12 cellular contexts compared by ENCODE assay signal in the genomic region with DNA sequence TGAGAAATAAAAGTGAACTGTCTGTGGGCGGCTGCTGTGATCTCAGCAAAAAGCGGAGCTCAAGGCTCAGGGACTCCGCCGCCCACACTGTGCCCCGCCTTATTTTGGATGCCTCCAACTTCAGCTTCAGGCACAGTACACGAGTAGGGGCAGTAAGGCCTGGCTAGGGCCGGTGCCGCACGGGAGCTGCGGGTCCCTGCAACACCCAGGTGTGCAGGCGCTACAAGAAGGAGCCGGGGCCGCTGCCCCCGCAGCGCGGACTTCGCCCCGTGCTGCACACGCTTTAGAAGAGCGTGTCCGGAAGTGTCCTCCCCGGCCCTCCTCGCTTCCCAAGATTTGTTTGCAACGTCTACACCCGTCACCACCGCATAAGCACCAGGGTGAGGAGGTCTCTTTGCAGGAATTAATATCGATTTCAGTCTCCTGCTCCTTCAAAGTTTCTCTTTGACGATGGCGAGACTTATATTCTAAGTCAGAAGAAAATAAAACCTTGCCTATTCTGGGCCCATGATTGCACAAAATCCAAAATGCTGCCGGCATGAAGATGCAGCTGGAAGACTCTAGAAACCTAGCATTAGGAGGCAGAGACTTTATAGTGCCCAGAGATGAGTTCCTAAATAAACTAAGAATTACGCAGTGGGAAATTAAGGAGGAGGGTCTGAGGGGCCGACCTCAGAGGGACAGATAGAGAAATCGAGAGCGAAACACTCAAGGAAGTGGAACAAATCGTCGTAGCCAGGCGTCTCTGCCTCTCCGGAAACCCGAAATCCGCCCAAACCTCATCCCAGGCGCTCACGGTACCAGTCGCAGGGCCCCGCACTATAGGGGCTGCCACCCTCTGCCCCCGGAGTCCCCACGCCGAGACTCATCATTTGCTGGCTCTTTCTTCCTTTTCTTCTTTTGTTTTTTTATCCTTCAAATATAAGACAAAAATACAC. TPM values are rescaled to one million over a fixed set of nuclear protein-coding genes. Genes with fewer than 3 reads are reported as not detected.
DNase-seq lines count a peak whose midpoint lies in the region; ATAC-seq and TF ChIP-seq lines count a peak whose summit lies in the region.
"Had no signal": no experiment of that assay in that cellular context is flagged by ENCODE, and none has a peak within 500 bp of the region (broad histone marks: within the 10 kb centered on the region; RNA-seq: fewer than 3 reads in every experiment).

No MANE protein-coding gene starts in this region.

- H3K4me3 ChIP-seq in thoracic aorta (peak overlapping the region; percentile 49), BE2C (ENCODE audit: low read depth, low read length) (no peak overlapping the region)

- ATAC-seq in Right ventricle myocardium inferior (peak; percentile 13), left lobe of liver (peak; percentile 47), thoracic aorta (ENCODE audit: insufficient number of reproducible peaks, low FRiP score, low read depth) (no peak)

- H3K4me1 ChIP-seq in thoracic aorta (ENCODE audit: control insufficient read depth in 1 of 2, low read depth in 2 of 2) (peaks cover 6 to 26% of the 10 kb centered on the region in 2 donors), BE2C (no peaks in the 10 kb centered on the region)
- H3K4me1 ChIP-seq: parathyroid adenoma had no signal

- intact Hi-C loops in Right ventricle myocardium inferior (cut with DNase I) (no loop called here), cardiac septum (cut with DNase I) (no loop called here)

- H3K36me3 ChIP-seq in thoracic aorta (no peaks in the 10 kb centered on the region), BE2C (no peaks in the 10 kb centered on the region)

- H3K9me3 ChIP-seq in thoracic aorta (no peaks in the 10 kb centered on the region), BE2C (no peaks in the 10 kb centered on the region)

- DNase-seq in Right ventricle myocardium inferior (ENCODE audit: missing footprints) = no peak
- no peak for DNase-seq in cardiac septum (ENCODE audit: low spot score)
- peak; percentile 42 for DNase-seq in astrocyte of the hippocampus (ENCODE audit: low read depth, low spot score)
- DNase-seq in left lobe of liver (ENCODE audit: low spot score) = no peak
- DNase-seq in thoracic aorta (ENCODE audit: low spot score) = no peak
- DNase-seq in NCI-H524 (lab: John Stamatoyannopoulos, UW) = no peak
- no peak for DNase-seq in BE2C
- no peak for DNase-seq in stimulated activated CD8-positive, alpha-beta memory T cell treated with anti-CD3 and anti-CD28 coated beads, Interleukin-4, amount 100 ng/mL, for 48 hours
- DNase-seq: NCI-H226 had no signal

- TF ChIP-seq CTCF in thoracic aorta (IDR thresholded peaks at IDR 0.05) = no peak
- no peak for TF ChIP-seq CTCF in BE2C (IDR thresholded peaks at IDR 0.05; ENCODE audit: low read depth, low read length)

- H3K27ac ChIP-seq in thoracic aorta = no peak overlapping the region
- H3K27ac ChIP-seq: C4-2B, parathyroid adenoma had no signal

- peaks cover 14% of the 10 kb centered on the region for H3K27me3 ChIP-seq in thoracic aorta (replicated peaks; ENCODE audit: insufficient read depth)
- H3K27me3 ChIP-seq in BE2C = peaks cover 76% of the 10 kb centered on the region

RNA-seq across cellular contexts. Expression of a gene that starts 6.4 kb away (rescaled TPM):
- total RNA-seq in Right ventricle myocardium inferior (not detected), cardiac septum (not detected), left lobe of liver (not detected), thoracic aorta (not detected)
- not detected for polyA plus RNA-seq in BE2C (2012; ENCODE audit: insufficient read depth, insufficient read length, low read depth)
- total RNA-seq: HT1080 had no signal
